8 cellular contexts compared by ENCODE assay signal in genomic region chr19:48469056-48469881, GRCh38. TPM values are rescaled to one million over a fixed set of nuclear protein-coding genes. Genes with fewer than 3 reads are reported as not detected.
DNase-seq lines count a peak whose midpoint lies in the region; ATAC-seq, FAIRE-seq and TF ChIP-seq lines count a peak whose summit lies in the region.

TSS of gene CYTH2 (plus strand) at chr19:48469369. CDS start at chr19:48469508, 139 bp downstream.

- H3K4me1 ChIP-seq in OCI-LY3 (ENCODE audit: low read length) (peaks cover 22% of the 10 kb centered on the region), endothelial cell of umbilical vein (ENCODE audit: control insufficient read depth, extremely low read depth, insufficient read depth, low read length) (peaks cover 8% of the 10 kb centered on the region)

- dilution Hi-C loops in endothelial cell of umbilical vein (cut with MboI; ENCODE audit: extremely low pct_ligation_motif_present, low sequenced_read_pairs): no loop called here

- TF ChIP-seq POLR2A in endothelial cell of umbilical vein (IDR thresholded peaks at IDR 0.05; ENCODE audit: low read depth, low read length): peak; percentile 99

- H3K9me1 ChIP-seq in endothelial cell of umbilical vein (replicated peaks; ENCODE audit: control insufficient read depth, extremely low read depth, insufficient read depth, low read length): no peaks in the 10 kb centered on the region

- peaks cover 31% of the 10 kb centered on the region for H3K36me3 ChIP-seq in OCI-LY3 (replicated peaks; ENCODE audit: low read depth, low read length)
- peaks cover 11 to 34% of the 10 kb centered on the region in 2 experiments for H3K36me3 ChIP-seq in endothelial cell of umbilical vein (ENCODE audit: control insufficient read depth in 2 of 2, extremely low read depth in 1 of 2, insufficient read depth in 2 of 2, low read length in 2 of 2)

- H4K20me1 ChIP-seq in OCI-LY3 (ENCODE audit: insufficient read depth, low read length) (peaks cover 6% of the 10 kb centered on the region; the same call in 1 of the 2 replicates), endothelial cell of umbilical vein (replicated peaks; ENCODE audit: control insufficient read depth, extremely low read depth, insufficient read depth, low read length) (no peaks in the 10 kb centered on the region)

- FAIRE-seq in endothelial cell of umbilical vein (lab: Jason Lieb, UNC): no peak

- TSS peak; percentile 98 for BruUV-seq in endothelial cell of umbilical vein (replicated peaks; lab: Mats Ljungman, UMichigan)

- CTCF ChIA-PET in endothelial cell of umbilical vein (lab: Charles Lee): interaction anchor here (0.7 to 1.4 kb wide), 5 partner anchors 10 to 120 kb away, joined by 3 to 9 read pairs (median 4); no protein-coding TSS in a partner anchor

- H3K4me3 ChIP-seq in OCI-LY3 (ENCODE audit: low read length) (peak within 1 kb of the TSS; percentile 81), endothelial cell of umbilical vein (replicated peaks in 1 of 3; ENCODE audit: insufficient read depth in 1 of 3, low read depth in 1 of 3, low read length in 3 of 3) (peak within 1 kb of the TSS; percentile 74 to 85 (median 85))

- TF ChIP-seq CTCF in OCI-LY3 (IDR thresholded peaks at IDR 0.05; ENCODE audit: low read depth, low read length) (no peak), endothelial cell of umbilical vein (IDR thresholded peaks at IDR 0.05; ENCODE audit: extremely low read depth in 1 of 2, insufficient read depth in 1 of 2, low read depth in 1 of 2, low read length in 2 of 2) (no peak)

- H2AFZ ChIP-seq in OCI-LY3 (ENCODE audit: low read depth, low read length): peak within 1 kb of the TSS; percentile 18; the same call in 1 of the 2 replicates
- peak within 1 kb of the TSS; percentile 64 for H2AFZ ChIP-seq in endothelial cell of umbilical vein (ENCODE audit: low read depth, low read length)

- intact Hi-C loops in endothelial cell of umbilical vein (cut with micrococcal nuclease): loop anchor here (2.0 kb wide), 4 partner anchors 24 to 148 kb away; partner anchors contain the start of genes GRWD1 and KDELR1

- peak; percentile 88 for ATAC-seq in GM21528 (IDR thresholded peaks at IDR 0.05; ENCODE audit: low FRiP score, unreplicated experiment)

- POLR2A ChIA-PET in endothelial cell of umbilical vein (lab: Charles Lee): interaction anchor here (0.7 to 1.0 kb wide), 4 partner anchors 12 to 87 kb away, joined by 3 to 5 read pairs (median 3); no protein-coding TSS in a partner anchor

- H3K27ac ChIP-seq in OCI-LY3 (ENCODE audit: low read length) (peak within 1 kb of the TSS; percentile 73), endothelial cell of umbilical vein (ENCODE audit: insufficient read depth, low read depth, low read length) (peak within 1 kb of the TSS; percentile 94)

- peak within 1 kb of the TSS; percentile 92 for H3K4me2 ChIP-seq in OCI-LY3 (ENCODE audit: low read length)
- H3K4me2 ChIP-seq in endothelial cell of umbilical vein (ENCODE audit: insufficient read depth, low read length): peak within 1 kb of the TSS; percentile 86

- H3K27me3 ChIP-seq in OCI-LY3 (ENCODE audit: low read depth, low read length): no peaks in the 10 kb centered on the region
- H3K27me3 ChIP-seq in endothelial cell of umbilical vein (ENCODE audit: control insufficient read depth in 2 of 2, insufficient read depth in 2 of 2, low read length in 2 of 2): no peaks in the 10 kb centered on the region

- H3K79me2 ChIP-seq in OCI-LY3 (ENCODE audit: low read length): peaks cover 9% of the 10 kb centered on the region
- peaks cover 22% of the 10 kb centered on the region for H3K79me2 ChIP-seq in endothelial cell of umbilical vein (ENCODE audit: control insufficient read depth, insufficient read depth, low read length)

- DNase-seq in D341Med (ENCODE audit: low spot score): peak; percentile 94
- DNase-seq in HuH-7.5 (ENCODE audit: low spot score): peak; percentile 99
- peak; percentile 97 for DNase-seq in activated T-cell treated with anti-CD3 and anti-CD28 coated beads for 1 hour (ENCODE audit: low read depth)
- peak; percentile 100 for DNase-seq in endothelial cell of umbilical vein (ENCODE audit: low read depth, low spot score)
- peak; percentile 100 for DNase-seq in middle frontal gyrus (ENCODE audit: extremely low spot score, low spot score)
- peak; percentile 92 to 99 for DNase-seq in stimulated activated CD8-positive, alpha-beta memory T cell treated with anti-CD3 and anti-CD28 coated beads, Interleukin-4, amount 100 ng/mL, for 1 hour (ENCODE audit: low read depth in 2 of 2, low spot score in 1 of 2)

- H3K9ac ChIP-seq in OCI-LY3 (ENCODE audit: low read length): peak within 1 kb of the TSS; percentile 78
- peak within 1 kb of the TSS; percentile 98 for H3K9ac ChIP-seq in endothelial cell of umbilical vein (replicated peaks; ENCODE audit: extremely low read depth, insufficient read depth, low read length)

- H3K9me3 ChIP-seq in OCI-LY3 (ENCODE audit: insufficient read depth, low read length) (no peaks in the 10 kb centered on the region), endothelial cell of umbilical vein (replicated peaks; ENCODE audit: control insufficient read depth, insufficient read depth, low read length) (no peaks in the 10 kb centered on the region)

TF ChIP-seq in endothelial cell of umbilical vein, 7 proteins besides CTCF, POLR2A, EP300 and RAD21:
- TF ChIP-seq MYC (IDR thresholded peaks at IDR 0.05; ENCODE audit: low read depth, low read length): no peak
- TF ChIP-seq POLR2AphosphoS5 (IDR thresholded peaks at IDR 0.05; ENCODE audit: insufficient read depth, low read depth, low read length): peak; percentile 96
- no peak for TF ChIP-seq EZH2 (IDR thresholded peaks at IDR 0.05; ENCODE audit: borderline replicate concordance, low read depth, low read length, severe bottlenecking)
- no peak for TF ChIP-seq JUN (IDR thresholded peaks at IDR 0.05; ENCODE audit: borderline replicate concordance, insufficient read depth, insufficient read length, low read depth)

RNA-seq across cellular contexts. Expression of gene CYTH2, which starts in this region (rescaled TPM):
- 119 and 125 TPM in 2 replicates for total RNA-seq in endothelial cell of umbilical vein
- 98.4 and 98.6 TPM in 2 replicates for polyA plus RNA-seq in endothelial cell of umbilical vein
- polyA plus RNA-seq in endothelial cell of umbilical vein (2011; cell fraction: cytosol; rRNA removed): 91.8 and 108 TPM in 2 replicates
- 309 and 317 TPM in 2 replicates for polyA plus RNA-seq in endothelial cell of umbilical vein (2011; cell fraction: nucleus; rRNA removed)
- polyA plus RNA-seq in endothelial cell of umbilical vein (2012): 61.0 and 67.4 TPM in 2 replicates
- polyA minus RNA-seq in endothelial cell of umbilical vein: 85.6 and 95.7 TPM in 2 replicates
- polyA minus RNA-seq in endothelial cell of umbilical vein (2011; cell fraction: cytosol; rRNA and poly(A)+ RNA removed): 14.1 TPM
- 109 and 123 TPM in 2 replicates for polyA minus RNA-seq in endothelial cell of umbilical vein (2011; cell fraction: nucleus; rRNA and poly(A)+ RNA removed)

Comparison
In these comparisons a context has a peak if more than half of its experiments do, and no peak if none do; other contexts are left out.
1. Peak in every context shown above with its lines: DNase-seq, ATAC-seq, H3K4me3 ChIP-seq and H3K27ac ChIP-seq.